Comparison of ENCODE assay signal across 8 cellular contexts in genomic region chr19:18291019-18291524, GRCh38. TPM values are rescaled to one million over a fixed set of nuclear protein-coding genes. Genes with fewer than 3 reads are reported as not detected.
DNase-seq lines count a peak whose midpoint lies in the region; ATAC-seq and TF ChIP-seq lines count a peak whose summit lies in the region.

No MANE protein-coding gene starts in this region.

- peaks cover 24% of the 10 kb centered on the region for H3K4me1 Mint-ChIP-seq in MCF 10A (ENCODE audit: insufficient read depth, unreplicated experiment)
- H3K4me1 Mint-ChIP-seq in naive B cell = peaks cover 46 to 77% (median 59%) of the 10 kb centered on the region in 3 donors

- intact Hi-C loops in MCF 10A (cut with micrococcal nuclease) = no loop called here
- intact Hi-C loops in left colon (cut with DNase I, micrococcal nuclease) = no loop called here

- CTCF ChIA-PET in MCF 10A (lab: Yijun Ruan, JAX) = interaction anchor here (0.5 kb wide), 1 partner anchor 8 kb away, joined by 5 read pairs; no protein-coding TSS in a partner anchor

- no peaks in the 10 kb centered on the region for H3K27me3 Mint-ChIP-seq in MCF 10A (ENCODE audit: insufficient read depth, unreplicated experiment)
- no peaks in the 10 kb centered on the region for H3K27me3 Mint-ChIP-seq in naive B cell

- H3K9me3 Mint-ChIP-seq in MCF 10A (ENCODE audit: unreplicated experiment) (no peaks in the 10 kb centered on the region), naive B cell (peaks cover 0 to 3% (median 0%) of the 10 kb centered on the region in 7 donors)

- TF ChIP-seq CTCF in C4-2B (conservative IDR thresholded peaks at IDR 0.05) (no peak), MCF 10A (IDR thresholded peaks at IDR 0.05; ENCODE audit: unreplicated experiment) (no peak), GM10266 (IDR thresholded peaks at IDR 0.05; ENCODE audit: control insufficient read depth, insufficient read depth, low read depth, missing control alignments) (no peak)

- no TSS peak for BruUV-seq in MCF 10A (replicated peaks; lab: Mats Ljungman, UMichigan)

- H3K36me3 Mint-ChIP-seq in MCF 10A (ENCODE audit: insufficient read depth, unreplicated experiment) = peaks cover 6% of the 10 kb centered on the region
- H3K36me3 Mint-ChIP-seq in naive B cell = no peaks in the 10 kb centered on the region

- ATAC-seq in HG02642 (IDR thresholded peaks at IDR 0.05; ENCODE audit: poor library complexity, unreplicated experiment) (peak; percentile 16), naive B cell (ENCODE audit: low read depth in 2 of 2) (peak in 1 of 2 donors; percentile 4), left colon (no peak)

- H3K27ac Mint-ChIP-seq in MCF 10A (ENCODE audit: low read depth, unreplicated experiment) (peak overlapping the region; percentile 97), naive B cell (peak overlapping the region; percentile 93 to 100 (median 98))

- H3K27ac ChIP-seq in C4-2B = peak overlapping the region; percentile 88; the same call in 1 of the 2 replicates

- no peak for DNase-seq in MCF 10A (ENCODE audit: unreplicated experiment)
- DNase-seq in naive B cell = no peak
- DNase-seq in NCI-H1930 (lab: John Stamatoyannopoulos, UW) = no peak
- DNase-seq in left colon = no peak
- DNase-seq in HPDE6-E6E7 (ENCODE audit: extremely low spot score) = no peak
- no peak for DNase-seq in GM10266 (ENCODE audit: extremely low spot score)

- H3K4me3 Mint-ChIP-seq in MCF 10A (ENCODE audit: unreplicated experiment) = peak overlapping the region; percentile 78
- peak overlapping the region; percentile 88 to 99 (median 96) for H3K4me3 Mint-ChIP-seq in naive B cell

- POLR2A ChIA-PET in MCF 10A (lab: Yijun Ruan, JAX) = interaction anchor here (0.7 to 4.0 kb wide), 7 partner anchors 11 to 99 kb away, joined by 5 to 170 read pairs (median 15); partner anchors contain the start of genes IQCN, JUND, LSM4 and MPV17L2

RNA-seq across cellular contexts. Expression of gene JUND, which starts 9.7 kb away (rescaled TPM):
- total RNA-seq in MCF 10A (2022) = 120 and 123 TPM in 2 replicates
- polyA plus RNA-seq in naive B cell (ENCODE audit: low read depth in 6 of 6) = 100 to 1,000 TPM in 4 of 6 donors, 10 to 100 TPM in 2; 46.5 to 325 (median 154) TPM
- total RNA-seq in left colon = 100 to 1,000 TPM; 361 to 374 TPM

RNA-seq across cellular contexts. Expression of gene IQCN, which starts 16.8 kb away (rescaled TPM):
- 0.26 and 0.42 TPM in 2 replicates for total RNA-seq in MCF 10A (2022)
- polyA plus RNA-seq in naive B cell (ENCODE audit: low read depth in 6 of 6) = 1 to 10 TPM in 3 of 6 donors, under 1 TPM in 2, not detected in 1; 0.69 to 1.9 (median 1.1) TPM
- 1 to 10 TPM; 4.3 to 6.1 TPM for total RNA-seq in left colon

RNA-seq across cellular contexts. Expression of gene LSM4, which starts 31.8 kb away (rescaled TPM):
- total RNA-seq in MCF 10A (2022) (172 and 193 TPM in 2 replicates), left colon (100 to 1,000 TPM; 106 to 148 TPM)
- polyA plus RNA-seq in naive B cell (ENCODE audit: low read depth in 6 of 6) = 100 to 1,000 TPM; 111 to 157 (median 123) TPM

RNA-seq across cellular contexts. Expression of gene PGPEP1, which starts 49.3 kb away (rescaled TPM):
- total RNA-seq in MCF 10A (2022) (6.5 and 11.9 TPM in 2 replicates), left colon (100 to 1,000 TPM; 105 to 109 TPM)
- 10 to 100 TPM in 2 of 6 donors, 1 to 10 TPM in 4; 4.0 to 11.8 (median 8.0) TPM for polyA plus RNA-seq in naive B cell (ENCODE audit: low read depth in 6 of 6)
